In the genomic region with DNA sequence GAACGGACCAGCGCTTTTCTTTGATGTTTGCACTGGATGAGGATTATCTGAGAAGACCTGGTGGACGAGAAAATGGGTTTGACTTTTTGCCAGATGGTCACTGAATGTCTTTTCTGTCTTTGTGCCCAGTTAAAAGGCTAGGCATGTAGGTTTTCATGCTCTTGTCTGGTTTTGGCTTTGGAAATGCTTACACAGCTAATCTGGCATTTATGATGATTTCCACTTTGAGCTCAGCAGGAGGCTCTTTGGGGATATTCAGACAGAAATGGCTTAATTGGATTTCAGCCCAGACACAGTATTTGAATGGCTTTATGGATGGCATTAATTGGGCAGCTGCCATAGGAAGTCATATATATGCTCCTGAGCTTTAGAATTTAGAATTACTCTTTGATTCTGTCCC, we compare ENCODE assay signal across 10 cellular contexts. TPM values are rescaled to one million over a fixed set of nuclear protein-coding genes. Genes with fewer than 3 reads are reported as not detected.
DNase-seq lines count a peak whose midpoint lies in the region; TF ChIP-seq lines count a peak whose summit lies in the region.
"Had no signal": no experiment of that assay in that cellular context is flagged by ENCODE, and none has a peak within 500 bp of the region (broad histone marks: within the 10 kb centered on the region; RNA-seq: fewer than 3 reads in every experiment).

No MANE protein-coding gene starts in this region.

- peaks cover 41% of the 10 kb centered on the region for H3K36me3 Mint-ChIP-seq in activated naive CD4-positive, alpha-beta T cell treated with anti-CD3 and anti-CD28 coated beads for 36 hours (ENCODE audit: low read depth)
- peaks cover 31% of the 10 kb centered on the region for H3K36me3 Mint-ChIP-seq in type B pancreatic cell

- H3K4me3 ChIP-seq in spleen = no peak overlapping the region
- H3K4me3 ChIP-seq: BLaER1 had no signal

- no peaks in the 10 kb centered on the region for H3K9me3 ChIP-seq in spleen

- H3K4me1 ChIP-seq in spleen = peaks cover 57 to 97% (median 92%) of the 10 kb centered on the region in 6 donors

- no peaks in the 10 kb centered on the region for H3K27me3 ChIP-seq in spleen (replicated peaks in 1 of 7)
- H3K27me3 ChIP-seq: BLaER1 had no signal

- peaks cover 0 to 3% (median 0%) of the 10 kb centered on the region in 6 donors for H3K36me3 ChIP-seq in spleen

- CTCF ChIA-PET in activated naive CD4-positive, alpha-beta T cell treated with anti-CD3 and anti-CD28 coated beads for 36 hours (lab: Charles Lee) = interaction anchor here (0.6 to 0.7 kb wide), 2 partner anchors 32 to 174 kb away, joined by 3 read pairs; no protein-coding TSS in a partner anchor

- peak overlapping the region in 7 of 8 donors; percentile 7 to 93 (median 91) for H3K27ac ChIP-seq in spleen
- H3K27ac ChIP-seq: BLaER1 had no signal

- no peak for TF ChIP-seq POLR2A in spleen (IDR thresholded peaks at IDR 0.05)

- DNase-seq in activated naive CD4-positive, alpha-beta T cell treated with anti-CD3 and anti-CD28 coated beads for 36 hours = no peak
- no peak for DNase-seq in activated naive CD4-positive, alpha-beta T cell treated with anti-CD3 and anti-CD28 coated beads, Interleukin-2, amount 50 U/mL, for 16 hours
- DNase-seq in NCI-H2196 (lab: John Stamatoyannopoulos, UW; ENCODE audit: unreplicated experiment) (peak; percentile 85), astrocyte of the hippocampus (ENCODE audit: low read depth, low spot score) (peak; percentile 61), spleen (no peak), type B pancreatic cell (ENCODE audit: extremely low spot score, unreplicated experiment) (no peak), RKO (ENCODE audit: low spot score) (no peak)
- no peak for DNase-seq in stimulated activated naive CD4-positive, alpha-beta T cell treated with Interleukin-2 at 50 U/mL for 16 hours (lab: John Stamatoyannopoulos, UW)
- DNase-seq: head of caudate nucleus had no signal

- H3K9me3 Mint-ChIP-seq in activated naive CD4-positive, alpha-beta T cell treated with anti-CD3 and anti-CD28 coated beads for 36 hours = no peaks in the 10 kb centered on the region
- H3K9me3 Mint-ChIP-seq in type B pancreatic cell = peaks cover 4% of the 10 kb centered on the region

- 75 to 85% (median 80%) methylated on average over 3 of the region's 3 CpGs for WGBS in spleen, 5 donors

- intact Hi-C loops in activated naive CD4-positive, alpha-beta T cell treated with anti-CD3 and anti-CD28 coated beads for 36 hours (cut with micrococcal nuclease) = loop anchor here (1.0 to 5.0 kb wide), 2 partner anchors 9 to 227 kb away; no protein-coding TSS in a partner anchor
- intact Hi-C loops in spleen (cut with DNase I; ENCODE audit: low total_unique reads) = no loop called here

- TF ChIP-seq CTCF in spleen (IDR thresholded peaks at IDR 0.05 in 8 of 11, conservative IDR thresholded peaks at IDR 0.05 in 3 of 11) = no peak
- no peak for TF ChIP-seq CTCF in type B pancreatic cell (conservative IDR thresholded peaks at IDR 0.05)

- H3K4me3 Mint-ChIP-seq in activated naive CD4-positive, alpha-beta T cell treated with anti-CD3 and anti-CD28 coated beads for 36 hours = no peak overlapping the region
- no peak overlapping the region for H3K4me3 Mint-ChIP-seq in type B pancreatic cell

- H3K27ac Mint-ChIP-seq in activated naive CD4-positive, alpha-beta T cell treated with anti-CD3 and anti-CD28 coated beads for 36 hours = peak overlapping the region; percentile 86
- no peak overlapping the region for H3K27ac Mint-ChIP-seq in type B pancreatic cell

- H3K4me1 Mint-ChIP-seq in activated naive CD4-positive, alpha-beta T cell treated with anti-CD3 and anti-CD28 coated beads for 36 hours (ENCODE audit: low read depth) = peaks cover 93% of the 10 kb centered on the region
- peaks cover 51% of the 10 kb centered on the region for H3K4me1 Mint-ChIP-seq in type B pancreatic cell (ENCODE audit: unreplicated experiment)

- no peaks in the 10 kb centered on the region for H3K27me3 Mint-ChIP-seq in activated naive CD4-positive, alpha-beta T cell treated with anti-CD3 and anti-CD28 coated beads for 36 hours (ENCODE audit: low read depth)
- no peaks in the 10 kb centered on the region for H3K27me3 Mint-ChIP-seq in type B pancreatic cell

RNA-seq across cellular contexts. Expression of a gene that starts 59.6 kb away (rescaled TPM):
- 100 to 1,000 TPM; 106 to 113 TPM for total RNA-seq in activated naive CD4-positive, alpha-beta T cell treated with anti-CD3 and anti-CD28 coated beads for 36 hours
- 100 to 1,000 TPM in 2 of 7 donors, 10 to 100 TPM in 5; 50.3 to 106 (median 82.9) TPM for total RNA-seq in spleen
- polyA plus RNA-seq in spleen = 10 to 100 TPM; 21.5 to 32.1 (median 30.0) TPM
- total RNA-seq in type B pancreatic cell (ENCODE audit: low replicate concordance) = 86.4 and 103 TPM in 2 replicates

Comparison
In these comparisons a context has a peak if more than half of its experiments do, and no peak if none do; other contexts are left out.
1. DNase-seq: peak in NCI-H2196 (single experiment) and astrocyte of the hippocampus (single experiment); none in activated naive CD4-positive, alpha-beta T cell treated with anti-CD3 and anti-CD28 coated beads for 36 hours (single experiment), activated naive CD4-positive, alpha-beta T cell treated with anti-CD3 and anti-CD28 coated beads, Interleukin-2, amount 50 U/mL, for 16 hours (single experiment), spleen (single experiment), stimulated activated naive CD4-positive, alpha-beta T cell treated with Interleukin-2 at 50 U/mL for 16 hours (single experiment), type B pancreatic cell (single experiment) and RKO (single experiment).